Comparison of ENCODE assay signal across 1 cellular context in genomic region chr4:78627966-78628678, GRCh38.
A peak's percentile ranks its signal among the peaks of the same experiment; 100 is the strongest.
TF ChIP-seq lines count a peak whose summit lies in the region.

No MANE protein-coding gene starts in this region.

TF ChIP-seq in liver, 16 proteins besides CTCF, POLR2A, EP300 and RAD21 (continued from another document):
- no peak for TF ChIP-seq ZBTB33 (IDR thresholded peaks at IDR 0.05)
- TF ChIP-seq SP1 (IDR thresholded peaks at IDR 0.05) = peak; percentile 20
- TF ChIP-seq GABPA (IDR thresholded peaks at IDR 0.05 in 1 of 2, conservative IDR thresholded peaks at IDR 0.05 in 1 of 2) = no peak
- TF ChIP-seq HNF4A (conservative IDR thresholded peaks at IDR 0.05) = peak; percentile 30 to 45
- TF ChIP-seq FOXA1 (IDR thresholded peaks at IDR 0.05) = no peak
TF ChIP-seq in liver: peak in this region for 2.
